Comparison of ENCODE assay signal across 17 cellular contexts in the genomic region with DNA sequence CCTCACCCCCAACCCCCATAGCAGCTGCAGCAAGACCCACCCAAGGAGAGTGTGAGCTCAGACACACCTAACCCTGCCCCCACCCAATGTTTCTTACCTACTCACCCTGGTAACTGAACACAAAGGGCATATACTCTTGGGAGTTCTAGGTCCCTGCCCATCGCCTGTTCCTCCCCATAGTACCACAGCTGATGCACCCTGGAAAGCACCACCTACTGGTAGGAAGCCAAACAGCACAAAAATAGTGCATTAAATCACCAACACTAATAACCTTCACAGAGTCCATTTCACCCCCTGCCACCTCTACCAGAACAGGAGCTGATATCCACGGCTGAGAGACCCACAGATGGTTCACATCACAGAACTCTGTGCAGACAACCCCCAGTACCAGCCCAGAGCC.
DNase-seq lines count a peak whose midpoint lies in the region; ATAC-seq and TF ChIP-seq lines count a peak whose summit lies in the region.
"Had no signal": no experiment of that assay in that cellular context is flagged by ENCODE, and none has a peak within 500 bp of the region (broad histone marks: within the 10 kb centered on the region; RNA-seq: fewer than 3 reads in every experiment).

No MANE protein-coding gene starts in this region.

- no peak overlapping the region for H2BK15ac ChIP-seq in neuronal stem cell (ENCODE audit: low read length)

- H3K27ac ChIP-seq in DOHH2 (ENCODE audit: low read depth, low read length) (no peak overlapping the region), endodermal cell (ENCODE audit: low read depth, low read length) (no peak overlapping the region), neuronal stem cell (replicated peaks; ENCODE audit: low read length) (no peak overlapping the region)
- H3K27ac ChIP-seq: heart left ventricle, thoracic aorta had no signal

- H3K4me1 ChIP-seq in DOHH2 (ENCODE audit: control insufficient read depth, low read length) (no peaks in the 10 kb centered on the region), endodermal cell (ENCODE audit: control insufficient read depth, insufficient read depth, low read length) (no peaks in the 10 kb centered on the region), neuronal stem cell (ENCODE audit: control insufficient read depth in 2 of 2, insufficient read depth in 1 of 2, low read depth in 1 of 2, low read length in 2 of 2) (no peaks in the 10 kb centered on the region)
- H3K4me1 ChIP-seq: heart left ventricle had no signal

- H3K36me3 Mint-ChIP-seq in endodermal cell (ENCODE audit: low read depth): no peaks in the 10 kb centered on the region

- WGBS in endodermal cell (ENCODE audit: insufficient coverage in 1 of 2, insufficient read length in 1 of 2), 2 experiments: 89 to 100% methylated on average over 1 to 2 of the region's 2 CpGs
- WGBS in neuronal stem cell (ENCODE audit: extremely low coverage in 2 of 2, insufficient read length in 2 of 2, insufficient replicate concordance in 1 of 2), 2 donors: no CpG with 5 or more reads among the region's 2 CpGs

- H3K4me2 ChIP-seq in DOHH2 (ENCODE audit: low read length) (no peak overlapping the region), neuronal stem cell (ENCODE audit: insufficient read depth, low read length, poor library complexity, severe bottlenecking) (no peak overlapping the region)

- peaks cover 9% of the 10 kb centered on the region for H3K4me1 Mint-ChIP-seq in endodermal cell

- no peaks in the 10 kb centered on the region for H3K79me2 ChIP-seq in DOHH2 (ENCODE audit: control insufficient read depth, low read length)

- DNase-seq in Jurkat, Clone E6-1 (ENCODE audit: low read depth, low spot score): peak; percentile 19
- DNase-seq in endodermal cell (peak; percentile 74), KG1 (lab: John Stamatoyannopoulos, UW) (no peak), neuronal stem cell (ENCODE audit: low spot score) (no peak), NCI-H226 (no peak)
- DNase-seq: activated CD4-positive, alpha-beta T cell treated with anti-CD3 and anti-CD28 coated beads, Interleukin-2, amount 50 U/mL, for 4 hours; DMS153; heart left ventricle; kidney glomerular epithelial cell; NCI-H1436; NCI-H510A had no signal

- H2BK120ac ChIP-seq in neuronal stem cell (ENCODE audit: low read depth, low read length): no peak overlapping the region

- H3K4ac ChIP-seq in neuronal stem cell (ENCODE audit: low read length): no peak overlapping the region

- H3K9me3 ChIP-seq in DOHH2 (ENCODE audit: control insufficient read depth, insufficient read depth, low read length): no peaks in the 10 kb centered on the region
- H3K9me3 ChIP-seq in endodermal cell (ENCODE audit: control insufficient read depth, low read length): peaks cover 30% of the 10 kb centered on the region
- no peaks in the 10 kb centered on the region for H3K9me3 ChIP-seq in neuronal stem cell (replicated peaks in 1 of 2; ENCODE audit: control insufficient read depth in 2 of 2, insufficient read depth in 1 of 2, low read depth in 1 of 2, low read length in 2 of 2)

- no peak overlapping the region for H3K23ac ChIP-seq in neuronal stem cell (ENCODE audit: low read depth, low read length, poor library complexity)

- no peak overlapping the region for H3K18ac ChIP-seq in neuronal stem cell (ENCODE audit: low read length)

- no peaks in the 10 kb centered on the region for H3K79me1 ChIP-seq in neuronal stem cell (ENCODE audit: low read depth, low read length)

- ATAC-seq in GM19395 (IDR thresholded peaks at IDR 0.05; ENCODE audit: unreplicated experiment): peak; percentile 68
- ATAC-seq in HG03135 (IDR thresholded peaks at IDR 0.05; ENCODE audit: unreplicated experiment): no peak
- ATAC-seq: heart left ventricle, HepG2 had no signal

- no peak overlapping the region for H3K27ac Mint-ChIP-seq in endodermal cell
- H3K27ac Mint-ChIP-seq: progenitor cell of endocrine pancreas had no signal

- H2BK12ac ChIP-seq in neuronal stem cell (ENCODE audit: low read length): no peak overlapping the region

- no peak overlapping the region for H4K91ac ChIP-seq in neuronal stem cell (ENCODE audit: low read depth, low read length, poor library complexity)

- H3K27me3 Mint-ChIP-seq in endodermal cell (ENCODE audit: insufficient read depth): no peaks in the 10 kb centered on the region
- H3K27me3 Mint-ChIP-seq: progenitor cell of endocrine pancreas had no signal

- H3K27me3 ChIP-seq in DOHH2 (ENCODE audit: control insufficient read depth, low read length): no peaks in the 10 kb centered on the region
- no peaks in the 10 kb centered on the region for H3K27me3 ChIP-seq in endodermal cell (ENCODE audit: control insufficient read depth, insufficient read depth, low read length, poor library complexity, severe bottlenecking)
- no peaks in the 10 kb centered on the region for H3K27me3 ChIP-seq in neuronal stem cell (ENCODE audit: control insufficient read depth in 3 of 3, insufficient read depth in 3 of 3, low read depth in 1 of 3, low read length in 3 of 3)
- H3K27me3 ChIP-seq: heart left ventricle had no signal

- no peak overlapping the region for H3K4me3 Mint-ChIP-seq in endodermal cell

- H3K4me3 ChIP-seq in DOHH2 (ENCODE audit: low read length) (no peak overlapping the region), endodermal cell (ENCODE audit: low read length) (peak overlapping the region; percentile 33), neuronal stem cell (ENCODE audit: low read length in 2 of 2) (no peak overlapping the region)
- no peak overlapping the region for H3K4me3 ChIP-seq in Jurkat, Clone E6-1 (ENCODE audit: low read length)
- H3K4me3 ChIP-seq: heart left ventricle, thoracic aorta had no signal

- TF ChIP-seq CTCF in DOHH2 (IDR thresholded peaks at IDR 0.05; ENCODE audit: low read depth, low read length, poor library complexity, severe bottlenecking) (peak; percentile 56), endodermal cell (conservative IDR thresholded peaks at IDR 0.05) (peak; percentile 65)

- H3K9ac ChIP-seq in endodermal cell (ENCODE audit: extremely low read depth, low read length, poor library complexity, severe bottlenecking) (no peak overlapping the region), neuronal stem cell (ENCODE audit: low read depth, low read length, poor library complexity) (no peak overlapping the region)

- H3K14ac ChIP-seq in neuronal stem cell (ENCODE audit: low read length): no peak overlapping the region

- H3K36me3 ChIP-seq in DOHH2 (ENCODE audit: control insufficient read depth, low read length): no peaks in the 10 kb centered on the region
- H3K36me3 ChIP-seq in endodermal cell (ENCODE audit: control insufficient read depth, insufficient read depth, low read length): no peaks in the 10 kb centered on the region
- H3K36me3 ChIP-seq in neuronal stem cell (replicated peaks in 1 of 2; ENCODE audit: control insufficient read depth in 2 of 2, insufficient read depth in 2 of 2, low read length in 2 of 2): no peaks in the 10 kb centered on the region
- H3K36me3 ChIP-seq: heart left ventricle, thoracic aorta had no signal

- no peaks in the 10 kb centered on the region for H4K20me1 ChIP-seq in DOHH2 (ENCODE audit: control insufficient read depth, insufficient read depth, low read depth, low read length)

- no peak overlapping the region for H4K8ac ChIP-seq in neuronal stem cell (ENCODE audit: low read depth, low read length)

- no peak overlapping the region for H2BK5ac ChIP-seq in neuronal stem cell (ENCODE audit: low read length)

- H3F3A ChIP-seq in DOHH2 (ENCODE audit: control insufficient read depth, insufficient read depth): no peaks in the 10 kb centered on the region

- peaks cover 44% of the 10 kb centered on the region for H3K9me3 Mint-ChIP-seq in endodermal cell

- H3K9me2 ChIP-seq in DOHH2 (replicated peaks; ENCODE audit: control insufficient read depth, low read length): no peaks in the 10 kb centered on the region

- H2AFZ ChIP-seq in neuronal stem cell (ENCODE audit: low read length): no peak overlapping the region

- H2AK5ac ChIP-seq in neuronal stem cell (ENCODE audit: low read depth, low read length): no peak overlapping the region

Comparison
In these comparisons a context has a peak if more than half of its experiments do, and no peak if none do; other contexts are left out.
1. DNase-seq: peak in Jurkat, Clone E6-1 (single experiment) and endodermal cell (single experiment); none in KG1 (single experiment), neuronal stem cell (single experiment) and NCI-H226 (single experiment).